Comparison of ENCODE assay signal across 23 cellular contexts in the genomic region with DNA sequence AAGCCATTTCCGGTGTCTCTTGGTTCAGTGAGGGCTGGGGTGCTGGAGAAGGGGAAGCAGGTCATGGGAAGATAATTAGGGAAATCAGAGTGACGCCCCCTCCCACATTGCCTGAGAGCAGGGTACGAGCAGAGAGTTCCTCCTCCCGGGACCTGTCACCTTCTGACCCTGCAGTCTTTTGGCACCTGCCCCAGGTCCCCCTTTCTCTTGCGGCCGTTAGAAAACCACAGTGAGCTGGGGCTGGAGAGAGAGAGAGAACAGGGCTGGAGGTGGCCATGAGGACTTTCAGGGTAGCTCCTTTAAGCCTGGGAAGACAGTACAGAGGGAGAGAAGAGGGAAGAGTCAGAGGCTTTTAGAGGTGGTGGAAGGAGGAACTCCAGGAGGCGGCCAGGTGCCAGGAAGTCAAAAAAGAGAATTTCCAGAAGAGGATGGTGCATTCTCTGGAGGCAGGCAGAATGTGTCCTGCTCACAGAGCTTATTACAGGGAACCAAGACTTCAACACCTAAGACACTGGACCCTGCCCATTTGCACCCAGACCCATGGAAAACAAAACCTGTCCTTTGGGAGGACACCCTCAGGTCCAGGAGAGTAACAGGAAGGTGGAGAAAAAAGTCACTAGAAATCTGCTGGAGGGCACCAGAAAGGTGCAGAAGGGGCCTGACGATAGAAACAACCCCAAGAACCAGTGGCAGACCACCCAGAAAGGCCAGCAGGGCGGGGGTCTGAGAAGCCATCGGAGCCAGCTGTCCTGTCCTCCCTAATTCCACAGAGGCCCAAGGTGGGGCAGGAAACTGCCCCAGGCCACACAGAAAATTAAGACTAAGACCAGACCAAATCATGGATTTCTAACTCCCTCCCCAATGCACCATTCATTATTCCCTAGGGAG. TPM values are rescaled to one million over a fixed set of nuclear protein-coding genes. Genes with fewer than 3 reads are reported as not detected.
DNase-seq lines count a peak whose midpoint lies in the region; ATAC-seq, FAIRE-seq and TF ChIP-seq lines count a peak whose summit lies in the region.
"Had no signal": no experiment of that assay in that cellular context is flagged by ENCODE, and none has a peak within 500 bp of the region (broad histone marks: within the 10 kb centered on the region; RNA-seq: fewer than 3 reads in every experiment).

No MANE protein-coding gene starts in this region.

- no peaks in the 10 kb centered on the region for H3K9me3 Mint-ChIP-seq in activated CD8-positive, alpha-beta T cell treated with anti-CD3 and anti-CD28 coated beads, Interleukin-2, amount 10 ng/mL, durations not matched to agents 7 days and 5 days (ENCODE audit: insufficient read depth)
- no peaks in the 10 kb centered on the region for H3K9me3 Mint-ChIP-seq in activated CD8-positive, alpha-beta T cell treated with anti-CD3 and anti-CD28 coated beads for 36 hours
- no peaks in the 10 kb centered on the region for H3K9me3 Mint-ChIP-seq in activated naive CD8-positive, alpha-beta T cell treated with anti-CD3 and anti-CD28 coated beads, Interleukin-2, amount 50 U/mL, for 24 hours
- H3K9me3 Mint-ChIP-seq: HFFc6 had no signal

- H3K4me1 Mint-ChIP-seq in activated CD8-positive, alpha-beta T cell treated with anti-CD3 and anti-CD28 coated beads, Interleukin-2, amount 10 ng/mL, durations not matched to agents 7 days and 5 days (ENCODE audit: low read depth): peaks cover 64% of the 10 kb centered on the region
- H3K4me1 Mint-ChIP-seq in activated CD8-positive, alpha-beta T cell treated with anti-CD3 and anti-CD28 coated beads for 36 hours (ENCODE audit: low read depth): peaks cover 44% of the 10 kb centered on the region
- peaks cover 56% of the 10 kb centered on the region for H3K4me1 Mint-ChIP-seq in activated naive CD8-positive, alpha-beta T cell treated with anti-CD3 and anti-CD28 coated beads, Interleukin-2, amount 50 U/mL, for 24 hours

- H3K36me3 Mint-ChIP-seq in activated CD8-positive, alpha-beta T cell treated with anti-CD3 and anti-CD28 coated beads, Interleukin-2, amount 10 ng/mL, durations not matched to agents 7 days and 5 days (ENCODE audit: low read depth): peaks cover 4% of the 10 kb centered on the region
- no peaks in the 10 kb centered on the region for H3K36me3 Mint-ChIP-seq in activated CD8-positive, alpha-beta T cell treated with anti-CD3 and anti-CD28 coated beads for 36 hours (ENCODE audit: low read depth)
- no peaks in the 10 kb centered on the region for H3K36me3 Mint-ChIP-seq in activated naive CD8-positive, alpha-beta T cell treated with anti-CD3 and anti-CD28 coated beads, Interleukin-2, amount 50 U/mL, for 24 hours (ENCODE audit: low read depth)
- H3K36me3 Mint-ChIP-seq: CD14-positive monocyte had no signal

- ATAC-seq in activated CD8-positive, alpha-beta T cell treated with anti-CD3 and anti-CD28 coated beads, Interleukin-2, amount 10 ng/mL, durations not matched to agents 7 days and 5 days: no peak
- ATAC-seq in activated CD8-positive, alpha-beta T cell treated with anti-CD3 and anti-CD28 coated beads for 36 hours: no peak
- ATAC-seq in activated naive CD8-positive, alpha-beta T cell treated with anti-CD3 and anti-CD28 coated beads, Interleukin-2, amount 50 U/mL, for 24 hours: no peak
- ATAC-seq: left lobe of liver, Panc1, SK-N-SH treated with all-trans-retinoic acid at 6 μM for 48 hours had no signal

- H3K27ac Mint-ChIP-seq in activated CD8-positive, alpha-beta T cell treated with anti-CD3 and anti-CD28 coated beads, Interleukin-2, amount 10 ng/mL, durations not matched to agents 7 days and 5 days: peak overlapping the region; percentile 13
- H3K27ac Mint-ChIP-seq in activated CD8-positive, alpha-beta T cell treated with anti-CD3 and anti-CD28 coated beads for 36 hours: no peak overlapping the region
- peak overlapping the region; percentile 33 for H3K27ac Mint-ChIP-seq in activated naive CD8-positive, alpha-beta T cell treated with anti-CD3 and anti-CD28 coated beads, Interleukin-2, amount 50 U/mL, for 24 hours
- H3K27ac Mint-ChIP-seq: CD14-positive monocyte, HFFc6, progenitor cell of endocrine pancreas had no signal

- peak overlapping the region; percentile 20 for H3K4me3 Mint-ChIP-seq in activated CD8-positive, alpha-beta T cell treated with anti-CD3 and anti-CD28 coated beads, Interleukin-2, amount 10 ng/mL, durations not matched to agents 7 days and 5 days
- no peak overlapping the region for H3K4me3 Mint-ChIP-seq in activated CD8-positive, alpha-beta T cell treated with anti-CD3 and anti-CD28 coated beads for 36 hours
- H3K4me3 Mint-ChIP-seq in activated naive CD8-positive, alpha-beta T cell treated with anti-CD3 and anti-CD28 coated beads, Interleukin-2, amount 50 U/mL, for 24 hours: no peak overlapping the region
- H3K4me3 Mint-ChIP-seq: HFFc6 had no signal

- POLR2A ChIA-PET in activated CD8-positive, alpha-beta T cell treated with anti-CD3 and anti-CD28 coated beads, Interleukin-2, amount 10 ng/mL, durations not matched to agents 7 days and 5 days (lab: Charles Lee): no interaction called here
- POLR2A ChIA-PET in activated CD8-positive, alpha-beta T cell treated with anti-CD3 and anti-CD28 coated beads for 36 hours (lab: Charles Lee): interaction anchor here (0.8 kb wide), 1 partner anchor 17 kb away, joined by 3 read pairs; no protein-coding TSS in a partner anchor

- TF ChIP-seq CTCF in activated CD8-positive, alpha-beta T cell treated with anti-CD3 and anti-CD28 coated beads for 36 hours (IDR thresholded peaks at IDR 0.05): no peak

- in situ Hi-C loops in ACHN (cut with HindIII; ENCODE audit: low pct_ligation_motif_present, low pct_unique_long_range_greater_than_20kb, low sequenced_read_pairs): no loop called here

- peaks cover 48% of the 10 kb centered on the region for H3K27me3 Mint-ChIP-seq in activated CD8-positive, alpha-beta T cell treated with anti-CD3 and anti-CD28 coated beads, Interleukin-2, amount 10 ng/mL, durations not matched to agents 7 days and 5 days (ENCODE audit: low read depth)
- H3K27me3 Mint-ChIP-seq in activated CD8-positive, alpha-beta T cell treated with anti-CD3 and anti-CD28 coated beads for 36 hours: peaks cover 24% of the 10 kb centered on the region
- H3K27me3 Mint-ChIP-seq in activated naive CD8-positive, alpha-beta T cell treated with anti-CD3 and anti-CD28 coated beads, Interleukin-2, amount 50 U/mL, for 24 hours: peaks cover 30% of the 10 kb centered on the region

- peak; percentile 14 for FAIRE-seq in GM19239 (lab: Jason Lieb, UNC)
- FAIRE-seq: urothelium cell line had no signal

- no peak for DNase-seq in activated CD8-positive, alpha-beta T cell treated with anti-CD3 and anti-CD28 coated beads, Interleukin-2, amount 10 ng/mL, durations not matched to agents 7 days and 5 days
- DNase-seq in activated CD8-positive, alpha-beta T cell treated with anti-CD3 and anti-CD28 coated beads for 36 hours: no peak
- DNase-seq in GM19239 (ENCODE audit: insufficient read length, low spot score) (no peak), posterior vena cava (ENCODE audit: low spot score) (peak; percentile 24), DMS79 (lab: John Stamatoyannopoulos, UW) (no peak), HCEC 1CT (no peak), ACHN (no peak)
- no peak for DNase-seq in activated naive CD8-positive, alpha-beta T cell treated with anti-CD3 and anti-CD28 coated beads, Interleukin-2, amount 50 U/mL, for 24 hours
- DNase-seq: cerebellar nuclear complex; DMS53; HFFc6; IMR-90; midbrain; NCI-H82; stimulated activated CD4-positive, alpha-beta T cell treated with anti-CD3 and anti-CD28 coated beads, Interleukin-4, amount 100 ng/mL, for 1 hour had no signal

- intact Hi-C loops in activated CD8-positive, alpha-beta T cell treated with anti-CD3 and anti-CD28 coated beads for 36 hours (cut with micrococcal nuclease): no loop called here
- intact Hi-C loops in posterior vena cava (cut with DNase I): no loop called here

- CTCF ChIA-PET in activated CD8-positive, alpha-beta T cell treated with anti-CD3 and anti-CD28 coated beads, Interleukin-2, amount 10 ng/mL, durations not matched to agents 7 days and 5 days (lab: Charles Lee): interaction anchor here (2.4 to 3.5 kb wide), 2 partner anchors 10 to 45 kb away, joined by 8 to 23 read pairs; no protein-coding TSS in a partner anchor
- CTCF ChIA-PET in activated CD8-positive, alpha-beta T cell treated with anti-CD3 and anti-CD28 coated beads for 36 hours (lab: Charles Lee): interaction anchor here (0.8 to 1.8 kb wide), 5 partner anchors 10 to 486 kb away, joined by 3 to 7 read pairs (median 4); no protein-coding TSS in a partner anchor

RNA-seq across cellular contexts. Expression of gene ACSL6, which starts 6.5 kb away (rescaled TPM):
- total RNA-seq in activated CD8-positive, alpha-beta T cell treated with anti-CD3 and anti-CD28 coated beads, Interleukin-2, amount 10 ng/mL, durations not matched to agents 7 days and 5 days: 10 to 100 TPM; 20.8 to 21.5 TPM
- total RNA-seq in activated CD8-positive, alpha-beta T cell treated with anti-CD3 and anti-CD28 coated beads for 36 hours: 1 to 10 TPM; 3.3 to 4.7 TPM
- total RNA-seq in posterior vena cava: under 1 TPM; 0.32 to 0.62 TPM
- total RNA-seq: HFFc6, IMR-90 had no signal

RNA-seq across cellular contexts. Expression of gene IL3, which starts 42.5 kb away (rescaled TPM):
- total RNA-seq in activated CD8-positive, alpha-beta T cell treated with anti-CD3 and anti-CD28 coated beads, Interleukin-2, amount 10 ng/mL, durations not matched to agents 7 days and 5 days: not detected
- under 1 TPM; 0.25 to 0.98 TPM for total RNA-seq in activated CD8-positive, alpha-beta T cell treated with anti-CD3 and anti-CD28 coated beads for 36 hours
- total RNA-seq in posterior vena cava: not detected
- total RNA-seq: ascending aorta, HFFc6, IMR-90, left lobe of liver, progenitor cell of endocrine pancreas, skeletal muscle tissue had no signal

RNA-seq across cellular contexts. Expression of gene CSF2, which starts 55.6 kb away (rescaled TPM):
- total RNA-seq in activated CD8-positive, alpha-beta T cell treated with anti-CD3 and anti-CD28 coated beads, Interleukin-2, amount 10 ng/mL, durations not matched to agents 7 days and 5 days: under 1 TPM; 0.55 to 0.61 TPM
- total RNA-seq in activated CD8-positive, alpha-beta T cell treated with anti-CD3 and anti-CD28 coated beads for 36 hours: 10 to 100 TPM; 61.5 to 64.1 TPM
- total RNA-seq in posterior vena cava: not detected
- total RNA-seq: ascending aorta, IMR-90, left lobe of liver, progenitor cell of endocrine pancreas, skeletal muscle tissue had no signal

Comparison
In these comparisons a context has a peak if more than half of its experiments do, and no peak if none do; other contexts are left out.
1. RNA of gene CSF2, which starts 55.6 kb away (total RNA-seq): 61.5 to 64.1 TPM in activated CD8-positive, alpha-beta T cell treated with anti-CD3 and anti-CD28 coated beads for 36 hours; 0.55 to 0.61 TPM in activated CD8-positive, alpha-beta T cell treated with anti-CD3 and anti-CD28 coated beads, Interleukin-2, amount 10 ng/mL, durations not matched to agents 7 days and 5 days and not detected in posterior vena cava; every median in the first group is over 10 times any median in the second.